In genomic region chr4:168496834-168497233, GRCh38 we compare ENCODE assay signal across 9 cellular contexts. TPM values are rescaled to one million over a fixed set of nuclear protein-coding genes. Genes with fewer than 3 reads are reported as not detected.
DNase-seq lines count a peak whose midpoint lies in the region; ATAC-seq and TF ChIP-seq lines count a peak whose summit lies in the region.
"Had no signal": no experiment of that assay in that cellular context is flagged by ENCODE, and none has a peak within 500 bp of the region (broad histone marks: within the 10 kb centered on the region; RNA-seq: fewer than 3 reads in every experiment).

Gene PALLD (plus strand): TSS chr4:168497052.

- ATAC-seq in GM21526 (IDR thresholded peaks at IDR 0.05; ENCODE audit: low FRiP score, unreplicated experiment) (no peak), HG03135 (IDR thresholded peaks at IDR 0.05; ENCODE audit: unreplicated experiment) (no peak), GM21576 (IDR thresholded peaks at IDR 0.05; ENCODE audit: unreplicated experiment) (no peak), GM21515 (IDR thresholded peaks at IDR 0.05; ENCODE audit: unreplicated experiment) (no peak)

- TF ChIP-seq CTCF in BJ (IDR thresholded peaks at IDR 0.05; ENCODE audit: insufficient read depth, low read depth, low read length), result no peak

- CTCF ChIA-PET in BJ (lab: Yijun Ruan, JAX), result interaction anchor here (1.2 to 3.6 kb wide), 3 partner anchors 12 to 18 kb away, joined by 3 to 17 read pairs (median 3); no protein-coding TSS in a partner anchor

- DNase-seq in BJ (ENCODE audit: low read depth), result peak; percentile 12
- DNase-seq in SJSA1 (ENCODE audit: low read depth in 1 of 2, low spot score in 2 of 2), result no peak
- DNase-seq in fibroblast of peridontal ligament (ENCODE audit: extremely low read depth), result peak; percentile 56
- DNase-seq: effector memory CD4-positive, alpha-beta T cell had no signal

- peak within 1 kb of the TSS; percentile 11 for H2AFZ ChIP-seq in neuron (ENCODE audit: low read depth, low read length)

- H3K36me3 ChIP-seq in BJ (ENCODE audit: control insufficient read depth, insufficient read depth, low read length) (no peaks in the 10 kb centered on the region), SJSA1 (no peaks in the 10 kb centered on the region), neuron (ENCODE audit: insufficient read depth, low read length) (no peaks in the 10 kb centered on the region)

- H3K27ac ChIP-seq in SJSA1, result no peak within 1 kb of the TSS

- H3K4me1 ChIP-seq in SJSA1 (replicated peaks) (0 out of 2 replicates have a peak, but pooled peaks cover 3% of the 10 kb centered on the region), neuron (ENCODE audit: insufficient read depth, low read length) (peaks cover 18% of the 10 kb centered on the region)

- H3K9me3 ChIP-seq in SJSA1 (replicated peaks) (no peaks in the 10 kb centered on the region), neuron (ENCODE audit: low read length) (no peaks in the 10 kb centered on the region)

- POLR2A ChIA-PET in BJ (lab: Charles Lee), result interaction anchor here (0.6 kb wide), 1 partner anchor 10 kb away, joined by 3 read pairs; no protein-coding TSS in a partner anchor

- H3K4me3 ChIP-seq in BJ (ENCODE audit: low read depth, low read length) (no peak within 1 kb of the TSS), SJSA1 (no peak within 1 kb of the TSS), neuron (ENCODE audit: low read length) (no peak within 1 kb of the TSS)

- H3K27me3 ChIP-seq in BJ (ENCODE audit: control insufficient read depth, insufficient read depth, low read length) (no peaks in the 10 kb centered on the region), SJSA1 (replicated peaks) (no peaks in the 10 kb centered on the region), neuron (ENCODE audit: insufficient read depth, low read length) (no peaks in the 10 kb centered on the region)

RNA-seq across cellular contexts. Expression of gene PALLD, which starts in this region (rescaled TPM):
- 24.9 and 30.3 TPM in 2 replicates for polyA plus RNA-seq in BJ (2011; rRNA removed)
- 35.7 and 68.2 TPM in 2 replicates for polyA minus RNA-seq in BJ (2011; rRNA and poly(A)+ RNA removed)
- total RNA-seq in SJSA1 (2014; rRNA removed; shearing (Covaris generic)), result 99.8 and 118 TPM in 2 replicates

Comparison
In these comparisons a context has a peak if more than half of its experiments do, and no peak if none do; other contexts are left out.
1. DNase-seq: peak in BJ (single experiment) and fibroblast of peridontal ligament (single experiment); none in SJSA1 (0 of 2).